Comparison of ENCODE assay signal across 8 cellular contexts in genomic region chr16:87854053-87854906, GRCh38. TPM values are rescaled to one million over a fixed set of nuclear protein-coding genes. Genes with fewer than 3 reads are reported as not detected.
DNase-seq lines count a peak whose midpoint lies in the region; ATAC-seq, FAIRE-seq and TF ChIP-seq lines count a peak whose summit lies in the region.

No MANE protein-coding gene starts in this region.

- H3K36me3 ChIP-seq in heart left ventricle: peaks cover 0 to 14% (median 0%) of the 10 kb centered on the region in 9 donors

- no peaks in the 10 kb centered on the region for H3K9me3 Mint-ChIP-seq in activated B cell treated with CpG ODN at 0.5 μM for 24 hours

- H3K27me3 ChIP-seq in heart left ventricle (no peaks in the 10 kb centered on the region), layer of hippocampus (ENCODE audit: control insufficient read depth, insufficient read depth, low read length) (no peaks in the 10 kb centered on the region)

- peaks cover 0 to 69% (median 17%) of the 10 kb centered on the region in 12 donors for H3K4me1 ChIP-seq in heart left ventricle

- FAIRE-seq in urothelium cell line (lab: Jason Lieb, UNC): no peak

- H3K27me3 Mint-ChIP-seq in activated B cell treated with CpG ODN at 0.5 μM for 24 hours: no peaks in the 10 kb centered on the region

- H3K4me3 Mint-ChIP-seq in activated B cell treated with CpG ODN at 0.5 μM for 24 hours: peak overlapping the region; percentile 15

- peak overlapping the region in 9 of 12 donors; percentile 15 to 42 (median 20) for H3K4me3 ChIP-seq in heart left ventricle

- peak overlapping the region; percentile 24 for H3K27ac Mint-ChIP-seq in activated B cell treated with CpG ODN at 0.5 μM for 24 hours

- H3K9me3 ChIP-seq in heart left ventricle: no peaks in the 10 kb centered on the region

- H3K27ac ChIP-seq in heart left ventricle: peak overlapping the region in 8 of 12 donors; percentile 5 to 89 (median 58)
- peak overlapping the region; percentile 69 for H3K27ac ChIP-seq in layer of hippocampus (ENCODE audit: low read depth, low read length)

- WGBS in heart left ventricle, 4 donors: 63 to 73% (median 69%) methylated on average over 10 to 21 of the region's 21 CpGs

- TF ChIP-seq CTCF in heart left ventricle (IDR thresholded peaks at IDR 0.05) (no peak), activated B cell treated with CpG ODN at 0.5 μM for 24 hours (IDR thresholded peaks at IDR 0.05) (no peak)

- CTCF ChIA-PET in activated B cell treated with CpG ODN at 0.5 μM for 24 hours (lab: Charles Lee): interaction anchor here (1.1 to 1.9 kb wide), 3 partner anchors 14 to 44 kb away, joined by 3 to 10 read pairs (median 8); no protein-coding TSS in a partner anchor

- POLR2A ChIA-PET in activated B cell treated with CpG ODN at 0.5 μM for 24 hours (lab: Charles Lee): interaction anchor here (1.0 to 4.4 kb wide), 7 partner anchors 14 to 89 kb away, joined by 3 to 54 read pairs (median 7); partner anchors contain the start of genes KLHDC4 and SLC7A5

- no peak for TF ChIP-seq POLR2A in heart left ventricle (IDR thresholded peaks at IDR 0.05)

- ATAC-seq in heart left ventricle: no peak
- ATAC-seq in activated B cell treated with CpG ODN at 0.5 μM for 24 hours (ENCODE audit: low read depth): no peak
- ATAC-seq in GM21367 (IDR thresholded peaks at IDR 0.05; ENCODE audit: unreplicated experiment): no peak

- DNase-seq in heart left ventricle (peak in 1 of 5 donors; percentile 11), cardiac septum (ENCODE audit: low spot score) (no peak), activated B cell treated with CpG ODN at 0.5 μM for 24 hours (no peak), urothelium cell line (ENCODE audit: low spot score) (peak; percentile 46), GM19240 (ENCODE audit: insufficient read length, low spot score) (no peak), posterior cingulate gyrus (no peak)

- H3K4me1 Mint-ChIP-seq in activated B cell treated with CpG ODN at 0.5 μM for 24 hours: peaks cover 44% of the 10 kb centered on the region

- peaks cover 56% of the 10 kb centered on the region for H3K36me3 Mint-ChIP-seq in activated B cell treated with CpG ODN at 0.5 μM for 24 hours (ENCODE audit: low read depth)

- intact Hi-C loops in heart left ventricle (cut with DNase I) (loop anchor here in 5 of 10 donors (5.0 to 10.0 kb wide), 3 partner anchors 51 to 77 kb away; no protein-coding TSS in a partner anchor), cardiac septum (cut with DNase I) (loop anchor here (5.0 kb wide), 2 partner anchors 53 to 72 kb away; no protein-coding TSS in a partner anchor), activated B cell treated with CpG ODN at 0.5 μM for 24 hours (cut with micrococcal nuclease) (no loop called here), posterior cingulate gyrus (cut with DNase I) (no loop called here)

RNA-seq across cellular contexts. Expression of gene SLC7A5, which starts 15.0 kb away (rescaled TPM):
- 10 to 100 TPM in 1 of 9 donors, 1 to 10 TPM in 8; 1.7 to 12.2 (median 3.0) TPM for total RNA-seq in heart left ventricle
- 1 to 10 TPM; 3.2 to 5.4 TPM for polyA plus RNA-seq in heart left ventricle
- total RNA-seq in cardiac septum: 8.2 TPM
- total RNA-seq in activated B cell treated with CpG ODN at 0.5 μM for 24 hours: 106 and 111 TPM in 2 replicates
